ENCODE assay signal across 13 cellular contexts in the genomic region with DNA sequence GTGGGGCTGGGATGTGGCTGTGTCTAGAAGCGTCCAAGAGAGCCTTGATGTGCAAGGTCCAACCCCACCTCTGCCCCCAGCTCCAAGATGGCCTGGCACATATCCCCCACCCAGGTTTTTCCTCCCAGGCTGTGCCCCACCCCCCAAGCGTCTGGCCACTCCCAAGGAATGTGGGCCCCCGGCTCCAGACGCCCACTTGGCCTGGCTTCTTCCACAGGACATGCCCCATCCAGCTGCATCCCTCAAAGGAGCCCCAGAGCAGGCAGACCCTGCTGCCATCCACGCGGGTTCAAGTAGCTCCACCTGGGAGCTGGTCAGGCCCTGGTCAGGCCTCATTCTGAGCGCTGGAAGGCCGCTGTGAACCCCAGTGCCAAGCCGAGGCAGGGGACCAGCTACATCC. TPM values are rescaled to one million over a fixed set of nuclear protein-coding genes. Genes with fewer than 3 reads are reported as not detected.
DNase-seq lines count a peak whose midpoint lies in the region; ATAC-seq and TF ChIP-seq lines count a peak whose summit lies in the region.
"Had no signal": no experiment of that assay in that cellular context is flagged by ENCODE, and none has a peak within 500 bp of the region (broad histone marks: within the 10 kb centered on the region; RNA-seq: fewer than 3 reads in every experiment).

No MANE protein-coding gene starts in this region.

- no peak overlapping the region for H3K14ac ChIP-seq in neuronal stem cell (ENCODE audit: low read length)

- H4K20me1 ChIP-seq in mammary epithelial cell (ENCODE audit: insufficient read depth, low read length) (no peaks in the 10 kb centered on the region), OCI-LY7 (ENCODE audit: insufficient read depth, low read length) (no peaks in the 10 kb centered on the region)

- CTCF ChIA-PET in mammary epithelial cell (lab: Charles Lee; ENCODE audit: low non-redundant PET) (interaction anchor here (0.6 to 0.7 kb wide), 2 partner anchors 15 to 23 kb away, joined by 3 to 10 read pairs; no protein-coding TSS in a partner anchor), OCI-LY7 (lab: Charles Lee; ENCODE audit: unreplicated experiment) (no interaction called here)

- in situ Hi-C loops in mammary epithelial cell (cut with MboI; ENCODE audit: low sequenced_read_pairs in 2 of 2) = no loop called here

- H3K9me3 ChIP-seq in heart left ventricle = no peaks in the 10 kb centered on the region
- H3K9me3 ChIP-seq in mammary epithelial cell (replicated peaks; ENCODE audit: insufficient read depth, low read length) = no peaks in the 10 kb centered on the region
- no peaks in the 10 kb centered on the region for H3K9me3 ChIP-seq in neuronal stem cell (replicated peaks in 1 of 2; ENCODE audit: control insufficient read depth in 2 of 2, insufficient read depth in 1 of 2, low read depth in 1 of 2, low read length in 2 of 2)
- no peaks in the 10 kb centered on the region for H3K9me3 ChIP-seq in OCI-LY7 (ENCODE audit: low read length)

- intact Hi-C loops in heart left ventricle (cut with DNase I) (no loop called here), Right ventricle myocardium inferior (cut with DNase I) (no loop called here), mammary epithelial cell (cut with micrococcal nuclease) (no loop called here), OCI-LY7 (cut with micrococcal nuclease; ENCODE audit: unreplicated experiment) (no loop called here)

- no peak overlapping the region for H3K4me3 ChIP-seq in heart left ventricle
- no peak overlapping the region for H3K4me3 ChIP-seq in mammary epithelial cell (replicated peaks in 1 of 3; ENCODE audit: insufficient read depth in 1 of 3, low read depth in 2 of 3, low read length in 3 of 3)
- no peak overlapping the region for H3K4me3 ChIP-seq in neuronal stem cell (ENCODE audit: low read length in 2 of 2)
- H3K4me3 ChIP-seq in urinary bladder (ENCODE audit: low read depth, low read length) = no peak overlapping the region
- no peak overlapping the region for H3K4me3 ChIP-seq in OCI-LY7 (ENCODE audit: low read depth, low read length, poor library complexity, severe bottlenecking)

- ATAC-seq in heart left ventricle (no peak), Right ventricle myocardium inferior (no peak)

- H3K9ac ChIP-seq in mammary epithelial cell (ENCODE audit: insufficient read depth, low read length) (peak overlapping the region; percentile 41), neuronal stem cell (ENCODE audit: low read depth, low read length, poor library complexity) (peak overlapping the region; percentile 45)

- H3K27ac ChIP-seq in heart left ventricle (peak overlapping the region in 7 of 12 donors; percentile 34 to 92 (median 83)), mammary epithelial cell (ENCODE audit: insufficient read depth, low read depth, low read length) (peak overlapping the region; percentile 63), neuronal stem cell (replicated peaks; ENCODE audit: low read length) (no peak overlapping the region), urinary bladder (ENCODE audit: low read depth) (peak overlapping the region; percentile 92), OCI-LY7 (ENCODE audit: low read depth, low read length, poor library complexity, severe bottlenecking) (no peak overlapping the region)

- no peak overlapping the region for H2BK12ac ChIP-seq in neuronal stem cell (ENCODE audit: low read length)

- H3K79me2 ChIP-seq in mammary epithelial cell (ENCODE audit: insufficient read depth, low read length) (no peaks in the 10 kb centered on the region), OCI-LY7 (ENCODE audit: insufficient read depth, low read depth, low read length) (no peaks in the 10 kb centered on the region)

- H2BK120ac ChIP-seq in neuronal stem cell (ENCODE audit: low read depth, low read length) = no peak overlapping the region

- H3K4ac ChIP-seq in neuronal stem cell (ENCODE audit: low read length) = no peak overlapping the region

- peak overlapping the region; percentile 62 for H2AFZ ChIP-seq in mammary epithelial cell (ENCODE audit: low read depth, low read length)
- no peak overlapping the region for H2AFZ ChIP-seq in neuronal stem cell (ENCODE audit: low read length)
- no peak overlapping the region for H2AFZ ChIP-seq in OCI-LY7 (ENCODE audit: low read length)

- BruUV-seq in mammary epithelial cell (replicated peaks; lab: Mats Ljungman, UMichigan) (no TSS peak), OCI-LY7 (replicated peaks; lab: Mats Ljungman, UMichigan) (no TSS peak)

- H4K8ac ChIP-seq in neuronal stem cell (ENCODE audit: low read depth, low read length) = no peak overlapping the region

- H3K27me3 ChIP-seq in heart left ventricle = no peaks in the 10 kb centered on the region
- H3K27me3 ChIP-seq in mammary epithelial cell (ENCODE audit: insufficient read depth, low read length) = no peaks in the 10 kb centered on the region
- H3K27me3 ChIP-seq in neuronal stem cell (ENCODE audit: control insufficient read depth in 3 of 3, insufficient read depth in 3 of 3, low read depth in 1 of 3, low read length in 3 of 3) = peaks cover 0 to 51% (median 3%) of the 10 kb centered on the region in 3 experiments

- H3K4me2 ChIP-seq in mammary epithelial cell (ENCODE audit: insufficient read depth, low read depth, low read length) (peak overlapping the region; percentile 73), neuronal stem cell (ENCODE audit: insufficient read depth, low read length, poor library complexity, severe bottlenecking) (no peak overlapping the region), OCI-LY7 (ENCODE audit: low read length) (no peak overlapping the region)

- 80 to 90% (median 84%) methylated on average over 5 to 9 of the region's 9 CpGs for WGBS in heart left ventricle, 4 donors
- WGBS in mammary epithelial cell (ENCODE audit: low coverage, missing lambda C conversion rate) = 37% methylated on average over 8 of the region's 9 CpGs
- no CpG with 5 or more reads among the region's 9 CpGs for WGBS in neuronal stem cell (ENCODE audit: extremely low coverage in 2 of 2, insufficient read length in 2 of 2, insufficient replicate concordance in 1 of 2), 2 donors
- 70% methylated on average over 9 of the region's 9 CpGs for WGBS in urinary bladder

- peak overlapping the region; percentile 1 for H2AK5ac ChIP-seq in neuronal stem cell (ENCODE audit: low read depth, low read length)

- H2BK5ac ChIP-seq in neuronal stem cell (ENCODE audit: low read length) = peak overlapping the region; percentile 31

- H3K9me2 ChIP-seq in OCI-LY7 (ENCODE audit: insufficient read depth, low read length) = no peaks in the 10 kb centered on the region

- TF ChIP-seq CTCF in heart left ventricle (IDR thresholded peaks at IDR 0.05) (no peak), mammary epithelial cell (conservative IDR thresholded peaks at IDR 0.05 in 1 of 2, IDR thresholded peaks at IDR 0.05 in 1 of 2; ENCODE audit: extremely low read depth in 1 of 2, insufficient read depth in 1 of 2, low read depth in 1 of 2, low read length in 2 of 2) (no peak), OCI-LY7 (conservative IDR thresholded peaks at IDR 0.05; ENCODE audit: low read length) (no peak)

- H4K91ac ChIP-seq in neuronal stem cell (ENCODE audit: low read depth, low read length, poor library complexity) = no peak overlapping the region

- H2BK15ac ChIP-seq in neuronal stem cell (ENCODE audit: low read length) = no peak overlapping the region

- dilution Hi-C loops in mammary epithelial cell (cut with HindIII; ENCODE audit: low sequenced_read_pairs) = loop anchor here (10.0 kb wide), 1 partner anchor 185 kb away; no protein-coding TSS in a partner anchor

- no peak overlapping the region for H3K18ac ChIP-seq in neuronal stem cell (ENCODE audit: low read length)

- POLR2A ChIA-PET in OCI-LY7 (lab: Charles Lee) = interaction anchor here (0.7 kb wide), 1 partner anchor 223 kb away, joined by 3 read pairs; no protein-coding TSS in a partner anchor

- peaks cover 4 to 82% (median 65%) of the 10 kb centered on the region in 12 donors for H3K4me1 ChIP-seq in heart left ventricle
- peaks cover 50% of the 10 kb centered on the region for H3K4me1 ChIP-seq in mammary epithelial cell (ENCODE audit: insufficient read depth, low read length)
- H3K4me1 ChIP-seq in neuronal stem cell (ENCODE audit: control insufficient read depth in 2 of 2, insufficient read depth in 1 of 2, low read depth in 1 of 2, low read length in 2 of 2) = peaks cover 14 to 18% of the 10 kb centered on the region in 2 donors
- no peaks in the 10 kb centered on the region for H3K4me1 ChIP-seq in urinary bladder (ENCODE audit: insufficient read depth)
- H3K4me1 ChIP-seq in OCI-LY7 (ENCODE audit: insufficient read depth, low read length, poor library complexity, severe bottlenecking) = peaks cover 28% of the 10 kb centered on the region

- peak overlapping the region; percentile 68 for H3K23ac ChIP-seq in neuronal stem cell (ENCODE audit: low read depth, low read length, poor library complexity)

- TF ChIP-seq POLR2A in heart left ventricle (IDR thresholded peaks at IDR 0.05) = no peak

- H3K36me3 ChIP-seq in heart left ventricle (peaks cover 0 to 9% (median 6%) of the 10 kb centered on the region in 9 donors), mammary epithelial cell (ENCODE audit: insufficient read depth, low read length) (no peaks in the 10 kb centered on the region), neuronal stem cell (replicated peaks in 1 of 2; ENCODE audit: control insufficient read depth in 2 of 2, insufficient read depth in 2 of 2, low read length in 2 of 2) (peaks cover 0 to 2% of the 10 kb centered on the region in 2 donors), urinary bladder (ENCODE audit: insufficient read depth) (no peaks in the 10 kb centered on the region), OCI-LY7 (ENCODE audit: insufficient read depth, low read length) (no peaks in the 10 kb centered on the region)

- DNase-seq in heart left ventricle (no peak), Right ventricle myocardium inferior (ENCODE audit: missing footprints) (no peak), mammary epithelial cell (no peak), neuronal stem cell (ENCODE audit: low spot score) (no peak), NCI-H2196 treated with DMSO at 0.1 percent for 48 hours (lab: John Stamatoyannopoulos, UW; ENCODE audit: unreplicated experiment) (no peak), OCI-LY7 (ENCODE audit: low spot score) (no peak)
- no peak for DNase-seq in activated effector memory CD4-positive, alpha-beta T cell treated with Interleukin-2 at 50 U/mL for 16 hours
- DNase-seq: MV-4-11, NCI-H2227 treated with DMSO at 0.1 percent for 48 hours, T-helper 2 cell had no signal

- H3K79me1 ChIP-seq in neuronal stem cell (ENCODE audit: low read depth, low read length) = peaks cover 2% of the 10 kb centered on the region

RNA-seq across cellular contexts. Expression of a gene that starts 3.2 kb away (rescaled TPM):
- total RNA-seq in heart left ventricle (1 to 10 TPM; 2.0 to 6.8 (median 4.3) TPM), Right ventricle myocardium inferior (3.8 TPM), mammary epithelial cell (1 to 10 TPM; 1.8 to 2.0 TPM), urinary bladder (5.8 TPM), OCI-LY7 (2022) (2.7 and 3.5 TPM in 2 replicates)
- polyA plus RNA-seq in heart left ventricle (1 to 10 TPM; 2.0 to 4.2 TPM), mammary epithelial cell (2.6 TPM), urinary bladder (13.6 TPM)
- 5.6 TPM for polyA minus RNA-seq in mammary epithelial cell
- polyA plus RNA-seq in neuronal stem cell (2013, experiment 1 of 2) = 4.8 TPM
- 5.0 TPM for polyA plus RNA-seq in neuronal stem cell (2013, experiment 2 of 2)
- total RNA-seq in OCI-LY7 (2014; rRNA removed; shearing (Covaris generic)) = 2.6 and 2.7 TPM in 2 replicates

RNA-seq across cellular contexts. Expression of a gene that starts 26.7 kb away (rescaled TPM):
- total RNA-seq in heart left ventricle (1 to 10 TPM in 2 of 9 donors, under 1 TPM in 7; 0.22 to 5.5 (median 0.52) TPM), Right ventricle myocardium inferior (0.16 TPM), mammary epithelial cell (not detected), urinary bladder (19.6 TPM), OCI-LY7 (2022) (3.3 and 4.5 TPM in 2 replicates)
- polyA plus RNA-seq in heart left ventricle (1 to 10 TPM in 1 of 2 donors, under 1 TPM in 1; 0.19 to 1.4 TPM), mammary epithelial cell (not detected), urinary bladder (126 TPM)
- not detected for polyA minus RNA-seq in mammary epithelial cell
- polyA plus RNA-seq in neuronal stem cell (2013, experiment 1 of 2) = not detected
- polyA plus RNA-seq in neuronal stem cell (2013, experiment 2 of 2) = not detected
- total RNA-seq in OCI-LY7 (2014; rRNA removed; shearing (Covaris generic)) = 0.41 and 0.69 TPM in 2 replicates
- total RNA-seq: bronchial epithelial cell, pulmonary artery endothelial cell had no signal

RNA-seq across cellular contexts. Expression of a gene that starts 43.6 kb away (rescaled TPM):
- total RNA-seq in heart left ventricle (10 to 100 TPM; 10.6 to 26.4 (median 21.6) TPM), Right ventricle myocardium inferior (15.3 TPM), mammary epithelial cell (10 to 100 TPM; 21.2 to 42.0 TPM), urinary bladder (42.0 TPM), OCI-LY7 (2022) (45.7 and 47.8 TPM in 2 replicates)
- polyA plus RNA-seq in heart left ventricle (10 to 100 TPM; 10.4 to 20.2 TPM), mammary epithelial cell (8.5 TPM), urinary bladder (21.2 TPM)
- polyA minus RNA-seq in mammary epithelial cell = 8.6 TPM
- 32.2 TPM for polyA plus RNA-seq in neuronal stem cell (2013, experiment 1 of 2)
- 31.9 TPM for polyA plus RNA-seq in neuronal stem cell (2013, experiment 2 of 2)
- 24.5 and 56.5 TPM in 2 replicates for total RNA-seq in OCI-LY7 (2014; rRNA removed; shearing (Covaris generic))

Comparison
In these comparisons a context has a peak if more than half of its experiments do, and no peak if none do; other contexts are left out.
1. H3K27ac ChIP-seq: peak in heart left ventricle (7 of 12), mammary epithelial cell (single experiment) and urinary bladder (single experiment); none in neuronal stem cell (single experiment) and OCI-LY7 (single experiment).